17 cellular contexts compared by ENCODE assay signal in the genomic region with DNA sequence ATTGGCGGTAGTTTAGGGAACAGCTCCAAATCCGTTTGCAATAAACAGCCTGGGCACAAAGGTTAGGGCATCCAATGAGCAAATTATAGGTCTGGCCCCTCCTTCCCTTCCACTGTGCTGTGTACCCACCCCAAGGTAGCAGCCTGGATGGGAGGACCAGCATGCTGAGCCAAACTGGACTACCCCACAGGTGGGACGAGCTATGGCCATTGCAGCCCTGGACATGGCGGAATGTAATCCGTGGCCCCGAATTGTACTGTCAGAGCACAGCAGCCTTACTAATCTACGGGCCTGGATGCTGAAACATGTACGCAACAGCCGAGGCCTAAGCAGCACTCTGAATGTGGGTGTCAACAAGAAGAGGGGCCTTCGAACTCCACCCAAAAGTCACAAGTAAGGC. TPM values are rescaled to one million over a fixed set of nuclear protein-coding genes. Genes with fewer than 3 reads are reported as not detected.
DNase-seq lines count a peak whose midpoint lies in the region; ATAC-seq, FAIRE-seq and TF ChIP-seq lines count a peak whose summit lies in the region.
"Had no signal": no experiment of that assay in that cellular context is flagged by ENCODE, and none has a peak within 500 bp of the region (broad histone marks: within the 10 kb centered on the region; RNA-seq: fewer than 3 reads in every experiment).

No MANE protein-coding gene starts in this region.

- CTCF ChIA-PET in CD4-positive, alpha-beta memory T cell (lab: Charles Lee; ENCODE audit: partially characterized antibody): interaction anchor here (0.7 kb wide), 1 partner anchor 28 kb away, joined by 4 read pairs; no protein-coding TSS in a partner anchor
- CTCF ChIA-PET in GM12878 (lab: Yijun Ruan, JAX): interaction anchor here (1.0 kb wide), 1 partner anchor 10 kb away, joined by 3 read pairs; no protein-coding TSS in a partner anchor

- peaks cover 3% of the 10 kb centered on the region for H3K4me1 Mint-ChIP-seq in activated naive CD8-positive, alpha-beta T cell (ENCODE audit: low read depth)
- peaks cover 5% of the 10 kb centered on the region for H3K4me1 Mint-ChIP-seq in activated naive CD8-positive, alpha-beta T cell treated with anti-CD3 and anti-CD28 coated beads for 36 hours
- H3K4me1 Mint-ChIP-seq in CD4-positive, alpha-beta memory T cell: peaks cover 0 to 7% (median 4%) of the 10 kb centered on the region in 4 donors

- no peak overlapping the region for H3K18ac ChIP-seq in neuronal stem cell (ENCODE audit: low read length)

- no peak for ATAC-seq in GM12878
- no peak for ATAC-seq in HG03342 (IDR thresholded peaks at IDR 0.05; ENCODE audit: unreplicated experiment)
- ATAC-seq: HCT116 had no signal

- peaks cover 10% of the 10 kb centered on the region for H3K36me3 ChIP-seq in CD4-positive, alpha-beta memory T cell (ENCODE audit: insufficient read depth, low read length)
- H3K36me3 ChIP-seq in GM12878 (ENCODE audit: control insufficient read depth in 2 of 2, insufficient read depth in 2 of 2, low read length in 1 of 2): peaks cover 3 to 24% of the 10 kb centered on the region in 2 experiments
- peaks cover 53 to 91% of the 10 kb centered on the region in 2 donors for H3K36me3 ChIP-seq in neuronal stem cell (replicated peaks in 1 of 2; ENCODE audit: control insufficient read depth in 2 of 2, insufficient read depth in 2 of 2, low read length in 2 of 2)

- H3K4me1 ChIP-seq in CD4-positive, alpha-beta memory T cell (ENCODE audit: insufficient read depth, low read length): no peaks in the 10 kb centered on the region
- H3K4me1 ChIP-seq in GM12878 (ENCODE audit: control insufficient read depth, insufficient read depth, low read length): no peaks in the 10 kb centered on the region
- H3K4me1 ChIP-seq in neuronal stem cell (ENCODE audit: control insufficient read depth in 2 of 2, insufficient read depth in 1 of 2, low read depth in 1 of 2, low read length in 2 of 2): no peaks in the 10 kb centered on the region

- intact Hi-C loops in CD4-positive, alpha-beta memory T cell (cut with micrococcal nuclease): no loop called here
- intact Hi-C loops in GM12878 (cut with micrococcal nuclease; ENCODE audit: unreplicated experiment): no loop called here

- H3K27ac ChIP-seq in CD4-positive, alpha-beta memory T cell (ENCODE audit: low read depth, low read length): no peak overlapping the region
- H3K27ac ChIP-seq in GM12878 (ENCODE audit: control insufficient read depth, insufficient read depth) (no peak overlapping the region), neuronal stem cell (replicated peaks; ENCODE audit: low read length) (no peak overlapping the region)
- H3K27ac ChIP-seq: BLaER1 treated with 17β-estradiol and CSF1 and Interleukin-3, amounts not matched to agents 10 nM and 100 nM; GM23248 had no signal

- in situ Hi-C loops in GM12878 (cut with MboI): no loop called here

- no peaks in the 10 kb centered on the region for H3K79me2 ChIP-seq in GM12878 (ENCODE audit: control insufficient read depth, insufficient read depth, low read length)

- FAIRE-seq in GM12878 (lab: Jason Lieb, UNC): no peak
- FAIRE-seq: H54 had no signal

- H2AFZ ChIP-seq in GM12878 (ENCODE audit: control insufficient read depth, low read depth, low read length): no peak overlapping the region
- no peak overlapping the region for H2AFZ ChIP-seq in neuronal stem cell (ENCODE audit: low read length)
- H2AFZ ChIP-seq: GM23248 had no signal

- no peaks in the 10 kb centered on the region for H3K9me3 ChIP-seq in CD4-positive, alpha-beta memory T cell (ENCODE audit: control insufficient read depth in 1 of 2, low read length in 2 of 2)
- no peaks in the 10 kb centered on the region for H3K9me3 ChIP-seq in GM12878 (replicated peaks; ENCODE audit: control insufficient read depth, insufficient read depth, low read length)
- peaks cover 0 to 2% of the 10 kb centered on the region in 2 donors for H3K9me3 ChIP-seq in neuronal stem cell (replicated peaks in 1 of 2; ENCODE audit: control insufficient read depth in 2 of 2, insufficient read depth in 1 of 2, low read depth in 1 of 2, low read length in 2 of 2)
- H3K9me3 ChIP-seq: BLaER1 treated with 17β-estradiol and CSF1 and Interleukin-3, amounts not matched to agents 10 nM and 100 nM had no signal

- no peak for TF ChIP-seq CTCF in GM12878 (IDR thresholded peaks at IDR 0.05 in 2 of 3, conservative IDR thresholded peaks at IDR 0.05 in 1 of 3; ENCODE audit: control insufficient read depth in 2 of 3, extremely low read depth in 1 of 3, insufficient read depth in 1 of 3, low read depth in 3 of 3, low read length in 3 of 3)

- BruUV-seq in GM12878 (replicated peaks; lab: Mats Ljungman, UMichigan): no TSS peak

- H3K23ac ChIP-seq in neuronal stem cell (ENCODE audit: low read depth, low read length, poor library complexity): peak overlapping the region; percentile 50

- no peaks in the 10 kb centered on the region for H4K20me1 ChIP-seq in GM12878 (ENCODE audit: control insufficient read depth, insufficient read depth)

- TF ChIP-seq RAD21 in GM12878 (IDR thresholded peaks at IDR 0.05; ENCODE audit: insufficient read depth, low read depth, low read length): no peak

- no peak overlapping the region for H2AK5ac ChIP-seq in neuronal stem cell (ENCODE audit: low read depth, low read length)

- H3K14ac ChIP-seq in neuronal stem cell (ENCODE audit: low read length): no peak overlapping the region

- peaks cover 3% of the 10 kb centered on the region for H3K36me3 Mint-ChIP-seq in activated naive CD8-positive, alpha-beta T cell
- H3K36me3 Mint-ChIP-seq in activated naive CD8-positive, alpha-beta T cell treated with anti-CD3 and anti-CD28 coated beads for 36 hours: peaks cover 11% of the 10 kb centered on the region
- peaks cover 20 to 47% of the 10 kb centered on the region in 2 donors for H3K36me3 Mint-ChIP-seq in CD4-positive, alpha-beta memory T cell
- H3K36me3 Mint-ChIP-seq: IgD-negative memory B cell had no signal

- POLR2A ChIA-PET in CD4-positive, alpha-beta memory T cell (lab: Charles Lee; ENCODE audit: partially characterized antibody): interaction anchor here (0.9 to 13.9 kb wide), 3 partner anchors 8 to 17 kb away, joined by 3 to 402 read pairs (median 53); a partner anchor contains a TSS
- POLR2A ChIA-PET in GM12878 (lab: Charles Lee): interaction anchor here (0.7 to 0.9 kb wide), 2 partner anchors 10 to 309 kb away, joined by 3 to 4 read pairs; no protein-coding TSS in a partner anchor

- H3K27me3 ChIP-seq in CD4-positive, alpha-beta memory T cell (ENCODE audit: insufficient read depth, low read length): no peaks in the 10 kb centered on the region
- H3K27me3 ChIP-seq in GM12878 (replicated peaks in 1 of 2; ENCODE audit: control insufficient read depth in 2 of 2, insufficient read depth in 2 of 2, low read length in 1 of 2) (no peaks in the 10 kb centered on the region), neuronal stem cell (ENCODE audit: control insufficient read depth in 3 of 3, insufficient read depth in 3 of 3, low read depth in 1 of 3, low read length in 3 of 3) (no peaks in the 10 kb centered on the region)
- H3K27me3 ChIP-seq: BLaER1 treated with 17β-estradiol and CSF1 and Interleukin-3, amounts not matched to agents 10 nM and 100 nM had no signal

- TF ChIP-seq POLR2A in GM12878 (IDR thresholded peaks at IDR 0.05; ENCODE audit: low read depth, low read length): peak; percentile 62

- no peak overlapping the region for H2BK120ac ChIP-seq in neuronal stem cell (ENCODE audit: low read depth, low read length)

- no peak overlapping the region for H2BK5ac ChIP-seq in neuronal stem cell (ENCODE audit: low read length)

- peaks cover 2% of the 10 kb centered on the region for H3K79me1 ChIP-seq in neuronal stem cell (ENCODE audit: low read depth, low read length)

- no peak for DNase-seq in activated naive CD8-positive, alpha-beta T cell treated with anti-CD3 and anti-CD28 coated beads for 36 hours
- no peak for DNase-seq in CD4-positive, alpha-beta memory T cell
- DNase-seq in GM12878 (ENCODE audit: low read depth, low spot score) (no peak), neuronal stem cell (ENCODE audit: low spot score) (no peak), HPDE6-E6E7 (ENCODE audit: extremely low spot score) (no peak), superior temporal gyrus (ENCODE audit: extremely low spot score) (no peak)
- DNase-seq: ACHN; Calu3; CD4-positive, CD25-positive, alpha-beta regulatory T cell; DMS 273 treated with DMSO at 0.1 percent for 48 hours; GM23248 had no signal

- no peak overlapping the region for H4K91ac ChIP-seq in neuronal stem cell (ENCODE audit: low read depth, low read length, poor library complexity)

- SMC1A ChIA-PET in GM12878 (lab: Charles Lee; ENCODE audit: uncharacterized antibody, unreplicated experiment): interaction anchor here (0.6 to 1.0 kb wide), 3 partner anchors 16 to 1168 kb away, joined by 3 read pairs; no protein-coding TSS in a partner anchor

- H3K27ac Mint-ChIP-seq in activated naive CD8-positive, alpha-beta T cell: peak overlapping the region; percentile 10
- H3K27ac Mint-ChIP-seq in activated naive CD8-positive, alpha-beta T cell treated with anti-CD3 and anti-CD28 coated beads for 36 hours: no peak overlapping the region
- H3K27ac Mint-ChIP-seq in CD4-positive, alpha-beta memory T cell: peak overlapping the region in 4 of 7 donors; percentile 9 to 41 (median 27)

- H3K4ac ChIP-seq in neuronal stem cell (ENCODE audit: low read length): no peak overlapping the region

- H3K4me3 Mint-ChIP-seq in activated naive CD8-positive, alpha-beta T cell: no peak overlapping the region
- H3K4me3 Mint-ChIP-seq in activated naive CD8-positive, alpha-beta T cell treated with anti-CD3 and anti-CD28 coated beads for 36 hours: no peak overlapping the region
- no peak overlapping the region for H3K4me3 Mint-ChIP-seq in CD4-positive, alpha-beta memory T cell
- H3K4me3 Mint-ChIP-seq: CD4-positive, CD25-positive, alpha-beta regulatory T cell had no signal

- 87% methylated on average over 10 of the region's 10 CpGs for WGBS in GM12878 (ENCODE audit: insufficient coverage, insufficient replicate concordance, low lambda C conversion rate, missing lambda C conversion rate)
- no CpG with 5 or more reads among the region's 10 CpGs for WGBS in neuronal stem cell (ENCODE audit: extremely low coverage in 2 of 2, insufficient read length in 2 of 2, insufficient replicate concordance in 1 of 2), 2 donors

- peak overlapping the region; percentile 70 for H4K8ac ChIP-seq in neuronal stem cell (ENCODE audit: low read depth, low read length)

- H3K9me3 Mint-ChIP-seq in activated naive CD8-positive, alpha-beta T cell (ENCODE audit: low read depth): no peaks in the 10 kb centered on the region
- no peaks in the 10 kb centered on the region for H3K9me3 Mint-ChIP-seq in activated naive CD8-positive, alpha-beta T cell treated with anti-CD3 and anti-CD28 coated beads for 36 hours
- H3K9me3 Mint-ChIP-seq in CD4-positive, alpha-beta memory T cell: no peaks in the 10 kb centered on the region
- H3K9me3 Mint-ChIP-seq: CD4-positive, CD25-positive, alpha-beta regulatory T cell; IgD-negative memory B cell had no signal

- TF ChIP-seq EP300 in GM12878 (IDR thresholded peaks at IDR 0.05; ENCODE audit: borderline replicate concordance in 1 of 2, control insufficient read depth in 1 of 2, low read depth in 2 of 2, low read length in 2 of 2): no peak

- H2BK12ac ChIP-seq in neuronal stem cell (ENCODE audit: low read length): no peak overlapping the region

- RAD21 ChIA-PET in GM12878 (lab: Charles Lee; ENCODE audit: unreplicated experiment): interaction anchor here (1.1 kb wide), 1 partner anchor 8 kb away, joined by 3 read pairs; no protein-coding TSS in a partner anchor

- H3K9ac ChIP-seq in GM12878 (ENCODE audit: control insufficient read depth, insufficient read depth, low read length) (no peak overlapping the region), neuronal stem cell (ENCODE audit: low read depth, low read length, poor library complexity) (peak overlapping the region; percentile 64)
- H3K9ac ChIP-seq: BLaER1 treated with 17β-estradiol and CSF1 and Interleukin-3, amounts not matched to agents 10 nM and 100 nM; GM23248 had no signal

- H3K27me3 Mint-ChIP-seq in activated naive CD8-positive, alpha-beta T cell: no peaks in the 10 kb centered on the region
- no peaks in the 10 kb centered on the region for H3K27me3 Mint-ChIP-seq in activated naive CD8-positive, alpha-beta T cell treated with anti-CD3 and anti-CD28 coated beads for 36 hours
- H3K27me3 Mint-ChIP-seq in CD4-positive, alpha-beta memory T cell: no peaks in the 10 kb centered on the region
- H3K27me3 Mint-ChIP-seq: CD4-positive, CD25-positive, alpha-beta regulatory T cell; IgD-negative memory B cell had no signal

- no peak overlapping the region for H3K4me2 ChIP-seq in GM12878 (ENCODE audit: control insufficient read depth, insufficient read depth)
- no peak overlapping the region for H3K4me2 ChIP-seq in neuronal stem cell (ENCODE audit: insufficient read depth, low read length, poor library complexity, severe bottlenecking)
- H3K4me2 ChIP-seq: BLaER1 treated with 17β-estradiol and CSF1 and Interleukin-3, amounts not matched to agents 10 nM and 100 nM had no signal

- H2BK15ac ChIP-seq in neuronal stem cell (ENCODE audit: low read length): no peak overlapping the region

- no peak overlapping the region for H3K4me3 ChIP-seq in CD4-positive, alpha-beta memory T cell (ENCODE audit: low read length in 2 of 2)
- H3K4me3 ChIP-seq in GM12878 (no peak overlapping the region), neuronal stem cell (ENCODE audit: low read length in 2 of 2) (no peak overlapping the region)
- H3K4me3 ChIP-seq: BLaER1 treated with 17β-estradiol and CSF1 and Interleukin-3, amounts not matched to agents 10 nM and 100 nM; GM23248 had no signal

RNA-seq across cellular contexts. Expression of a gene that starts 6.7 kb away (rescaled TPM):
- 10 to 100 TPM; 14.8 to 15.2 TPM for total RNA-seq in activated naive CD8-positive, alpha-beta T cell treated with anti-CD3 and anti-CD28 coated beads for 36 hours
- 10 to 100 TPM; 12.2 to 14.9 TPM for total RNA-seq in CD4-positive, alpha-beta memory T cell
- polyA plus RNA-seq in CD4-positive, alpha-beta memory T cell: 1 to 10 TPM; 7.4 to 9.3 TPM
- 17.2 and 18.0 TPM in 2 replicates for total RNA-seq in GM12878 (2013; cell fraction: nucleolus; rRNA removed)
- total RNA-seq in GM12878 (2014; rRNA removed): 15.2 and 15.4 TPM in 2 replicates
- total RNA-seq in GM12878 (2014; rRNA removed; fragmentation: Illumina TruSeq; extraction: Trizol): 14.0 and 14.1 TPM in 2 replicates
- total RNA-seq in GM12878 (2021): 19.5 and 23.7 TPM in 2 replicates
- polyA plus RNA-seq in GM12878 (2011; ENCODE audit: low read depth): 9.1 TPM
- 24.9 and 28.5 TPM in 2 replicates for polyA plus RNA-seq in GM12878 (2011; rRNA removed)
- polyA plus RNA-seq in GM12878 (2011; cell fraction: cytosol; rRNA removed): 35.3 and 36.2 TPM in 2 replicates
- polyA plus RNA-seq in GM12878 (2011; cell fraction: nucleus; rRNA removed): 31.1 and 32.2 TPM in 2 replicates
- 14.8 and 15.1 TPM in 2 replicates for polyA plus RNA-seq in GM12878 (2012)
- polyA plus RNA-seq in GM12878 (2014; fragmentation: Illumina TruSeq; extraction: Trizol): 20.7 and 23.9 TPM in 2 replicates
- 1 to 10 TPM; 1.9 to 3.2 TPM for polyA plus RNA-seq in GM12878 (2014; fragmentation: Nextera tagmentation; extraction: Ambion mirVana)
- 13.9 and 18.5 TPM in 2 replicates for polyA plus RNA-seq in GM12878 (2014; rRNA removed)
- polyA plus RNA-seq in GM12878 (2016; fragmentation: Nextera tagmentation; extraction: Ambion mirVana): 10 to 100 TPM; 26.0 TPM
- polyA minus RNA-seq in GM12878 (2011; rRNA and poly(A)+ RNA removed): 24.9 and 43.0 TPM in 2 replicates
- polyA minus RNA-seq in GM12878 (2011; cell fraction: cytosol; rRNA and poly(A)+ RNA removed): 11.8 and 14.3 TPM in 2 replicates
- polyA minus RNA-seq in GM12878 (2011; cell fraction: nucleus; rRNA and poly(A)+ RNA removed): 15.0 and 17.7 TPM in 2 replicates
- polyA plus RNA-seq in neuronal stem cell (2013, experiment 1 of 2): 79.9 TPM
- polyA plus RNA-seq in neuronal stem cell (2013, experiment 2 of 2): 78.2 TPM

RNA-seq across cellular contexts. Expression of a gene that starts 13.2 kb away (rescaled TPM):
- 100 to 1,000 TPM; 282 to 290 TPM for total RNA-seq in activated naive CD8-positive, alpha-beta T cell treated with anti-CD3 and anti-CD28 coated beads for 36 hours
- total RNA-seq in CD4-positive, alpha-beta memory T cell: 100 to 1,000 TPM; 269 to 296 TPM
- 100 to 1,000 TPM; 877 to 958 TPM for polyA plus RNA-seq in CD4-positive, alpha-beta memory T cell
- total RNA-seq in GM12878 (2013; cell fraction: nucleolus; rRNA removed): 58.6 and 59.4 TPM in 2 replicates
- total RNA-seq in GM12878 (2014; rRNA removed) (340 and 392 TPM in 2 replicates), GM12878 (2014; rRNA removed; fragmentation: Illumina TruSeq; extraction: Trizol) (403 TPM in 2 replicates), GM12878 (2021) (270 and 278 TPM in 2 replicates)
- 326 TPM for polyA plus RNA-seq in GM12878 (2011; ENCODE audit: low read depth)
- polyA plus RNA-seq in GM12878 (2011; rRNA removed) (316 and 381 TPM in 2 replicates), GM12878 (2014; fragmentation: Illumina TruSeq; extraction: Trizol) (406 and 566 TPM in 2 replicates), GM12878 (2014; fragmentation: Nextera tagmentation; extraction: Ambion mirVana) (1,000 to 10,000 TPM; 1,505 to 1,543 TPM), GM12878 (2014; rRNA removed) (418 and 479 TPM in 2 replicates), GM12878 (2016; fragmentation: Nextera tagmentation; extraction: Ambion mirVana) (100 to 1,000 TPM; 786 to 858 TPM)
- 604 and 833 TPM in 2 replicates for polyA plus RNA-seq in GM12878 (2011; cell fraction: cytosol; rRNA removed)
- polyA plus RNA-seq in GM12878 (2011; cell fraction: nucleus; rRNA removed): 244 and 362 TPM in 2 replicates
- 531 and 635 TPM in 2 replicates for polyA plus RNA-seq in GM12878 (2012)
- 311 and 352 TPM in 2 replicates for polyA minus RNA-seq in GM12878 (2011; rRNA and poly(A)+ RNA removed)
- 287 and 325 TPM in 2 replicates for polyA minus RNA-seq in GM12878 (2011; cell fraction: cytosol; rRNA and poly(A)+ RNA removed)
- polyA minus RNA-seq in GM12878 (2011; cell fraction: nucleus; rRNA and poly(A)+ RNA removed): 66.0 and 76.3 TPM in 2 replicates
- polyA plus RNA-seq in neuronal stem cell (2013, experiment 1 of 2): 668 TPM
- 664 TPM for polyA plus RNA-seq in neuronal stem cell (2013, experiment 2 of 2)

RNA-seq across cellular contexts. Expression of a gene that starts 20.2 kb away (rescaled TPM):
- under 1 TPM; 0.62 to 0.76 TPM for total RNA-seq in activated naive CD8-positive, alpha-beta T cell treated with anti-CD3 and anti-CD28 coated beads for 36 hours
- total RNA-seq in CD4-positive, alpha-beta memory T cell: under 1 TPM; 0.33 to 0.81 TPM
- under 1 TPM; 0.35 to 0.67 TPM for polyA plus RNA-seq in CD4-positive, alpha-beta memory T cell
- 0.81 and 0.83 TPM in 2 replicates for total RNA-seq in GM12878 (2013; cell fraction: nucleolus; rRNA removed)
- total RNA-seq in GM12878 (2014; rRNA removed) (1.7 and 2.3 TPM in 2 replicates), GM12878 (2014; rRNA removed; fragmentation: Illumina TruSeq; extraction: Trizol) (0.18 TPM in 2 replicates), GM12878 (2021) (1.6 and 1.7 TPM in 2 replicates)
- 0.24 TPM for polyA plus RNA-seq in GM12878 (2011; ENCODE audit: low read depth)
- polyA plus RNA-seq in GM12878 (2011; rRNA removed) (0.26 and 0.38 TPM in 2 replicates), GM12878 (2014; fragmentation: Illumina TruSeq; extraction: Trizol) (0.01 TPM in 1 of 2 replicates, not detected in the other), GM12878 (2014; fragmentation: Nextera tagmentation; extraction: Ambion mirVana) (not detected), GM12878 (2014; rRNA removed) (1.2 TPM in 2 replicates), GM12878 (2016; fragmentation: Nextera tagmentation; extraction: Ambion mirVana) (1 to 10 TPM; 1.1 to 1.8 TPM)
- polyA plus RNA-seq in GM12878 (2011; cell fraction: cytosol; rRNA removed): 0.58 and 1.7 TPM in 2 replicates
- 2.9 and 4.4 TPM in 2 replicates for polyA plus RNA-seq in GM12878 (2011; cell fraction: nucleus; rRNA removed)
- 0.41 and 0.98 TPM in 2 replicates for polyA plus RNA-seq in GM12878 (2012)
- polyA minus RNA-seq in GM12878 (2011; rRNA and poly(A)+ RNA removed): 0.22 and 0.98 TPM in 2 replicates
- polyA minus RNA-seq in GM12878 (2011; cell fraction: cytosol; rRNA and poly(A)+ RNA removed): 0.62 and 0.67 TPM in 2 replicates
- polyA minus RNA-seq in GM12878 (2011; cell fraction: nucleus; rRNA and poly(A)+ RNA removed): 1.9 and 2.1 TPM in 2 replicates
- polyA plus RNA-seq in neuronal stem cell (2013, experiment 1 of 2): 3.0 TPM
- polyA plus RNA-seq in neuronal stem cell (2013, experiment 2 of 2): 2.9 TPM

RNA-seq across cellular contexts. Expression of a gene that starts 25.4 kb away (rescaled TPM):
- 10 to 100 TPM; 50.6 to 54.3 TPM for total RNA-seq in activated naive CD8-positive, alpha-beta T cell treated with anti-CD3 and anti-CD28 coated beads for 36 hours
- total RNA-seq in CD4-positive, alpha-beta memory T cell: 10 to 100 TPM; 97.3 to 99.8 TPM
- polyA plus RNA-seq in CD4-positive, alpha-beta memory T cell: 10 to 100 TPM; 25.6 to 34.5 TPM
- 151 and 159 TPM in 2 replicates for total RNA-seq in GM12878 (2013; cell fraction: nucleolus; rRNA removed)
- 21.9 and 25.8 TPM in 2 replicates for total RNA-seq in GM12878 (2014; rRNA removed)
- 26.3 and 28.9 TPM in 2 replicates for total RNA-seq in GM12878 (2014; rRNA removed; fragmentation: Illumina TruSeq; extraction: Trizol)
- total RNA-seq in GM12878 (2021): 75.4 and 79.2 TPM in 2 replicates
- polyA plus RNA-seq in GM12878 (2011; ENCODE audit: low read depth): 51.4 TPM
- polyA plus RNA-seq in GM12878 (2011; rRNA removed): 21.8 and 43.2 TPM in 2 replicates
- polyA plus RNA-seq in GM12878 (2011; cell fraction: cytosol; rRNA removed): 78.8 and 90.1 TPM in 2 replicates
- 213 and 313 TPM in 2 replicates for polyA plus RNA-seq in GM12878 (2011; cell fraction: nucleus; rRNA removed)
- 66.8 and 72.8 TPM in 2 replicates for polyA plus RNA-seq in GM12878 (2012)
- 60.1 and 64.3 TPM in 2 replicates for polyA plus RNA-seq in GM12878 (2014; fragmentation: Illumina TruSeq; extraction: Trizol)
- polyA plus RNA-seq in GM12878 (2014; fragmentation: Nextera tagmentation; extraction: Ambion mirVana): 10 to 100 TPM; 10.4 to 17.6 TPM
- 46.8 and 56.2 TPM in 2 replicates for polyA plus RNA-seq in GM12878 (2014; rRNA removed)
- polyA plus RNA-seq in GM12878 (2016; fragmentation: Nextera tagmentation; extraction: Ambion mirVana): 10 to 100 TPM; 52.5 to 56.0 TPM
- 83.3 and 151 TPM in 2 replicates for polyA minus RNA-seq in GM12878 (2011; rRNA and poly(A)+ RNA removed)
- polyA minus RNA-seq in GM12878 (2011; cell fraction: cytosol; rRNA and poly(A)+ RNA removed): 40.1 and 40.5 TPM in 2 replicates
- polyA minus RNA-seq in GM12878 (2011; cell fraction: nucleus; rRNA and poly(A)+ RNA removed): 99.1 and 142 TPM in 2 replicates
- polyA plus RNA-seq in neuronal stem cell (2013, experiment 1 of 2): 21.6 TPM
- 22.1 TPM for polyA plus RNA-seq in neuronal stem cell (2013, experiment 2 of 2)

RNA-seq across cellular contexts. Expression of a gene that starts 28.4 kb away (rescaled TPM):
- 10 to 100 TPM; 12.6 to 12.8 TPM for total RNA-seq in activated naive CD8-positive, alpha-beta T cell treated with anti-CD3 and anti-CD28 coated beads for 36 hours
- total RNA-seq in CD4-positive, alpha-beta memory T cell: 1 to 10 TPM; 6.0 to 8.6 TPM
- polyA plus RNA-seq in CD4-positive, alpha-beta memory T cell: 1 to 10 TPM; 6.3 to 8.2 TPM
- 1.3 and 2.1 TPM in 2 replicates for total RNA-seq in GM12878 (2013; cell fraction: nucleolus; rRNA removed)
- total RNA-seq in GM12878 (2014; rRNA removed) (4.8 and 5.4 TPM in 2 replicates), GM12878 (2014; rRNA removed; fragmentation: Illumina TruSeq; extraction: Trizol) (2.6 and 2.7 TPM in 2 replicates), GM12878 (2021) (7.7 and 7.8 TPM in 2 replicates)
- 0.91 TPM for polyA plus RNA-seq in GM12878 (2011; ENCODE audit: low read depth)
- polyA plus RNA-seq in GM12878 (2011; rRNA removed) (2.2 and 2.6 TPM in 2 replicates), GM12878 (2014; fragmentation: Illumina TruSeq; extraction: Trizol) (1.5 and 3.6 TPM in 2 replicates), GM12878 (2014; fragmentation: Nextera tagmentation; extraction: Ambion mirVana) (1 to 10 TPM in 1 of 2 experiments, under 1 TPM in 1; 0.31 to 1.6 TPM), GM12878 (2014; rRNA removed) (4.2 and 4.7 TPM in 2 replicates), GM12878 (2016; fragmentation: Nextera tagmentation; extraction: Ambion mirVana) (10 to 100 TPM; 11.2 to 11.8 TPM)
- polyA plus RNA-seq in GM12878 (2011; cell fraction: cytosol; rRNA removed): 4.4 and 5.2 TPM in 2 replicates
- polyA plus RNA-seq in GM12878 (2011; cell fraction: nucleus; rRNA removed): 8.7 and 9.6 TPM in 2 replicates
- polyA plus RNA-seq in GM12878 (2012): 1.7 and 2.5 TPM in 2 replicates
- polyA minus RNA-seq in GM12878 (2011; rRNA and poly(A)+ RNA removed): 2.7 and 5.6 TPM in 2 replicates
- 0.94 and 1.8 TPM in 2 replicates for polyA minus RNA-seq in GM12878 (2011; cell fraction: cytosol; rRNA and poly(A)+ RNA removed)
- polyA minus RNA-seq in GM12878 (2011; cell fraction: nucleus; rRNA and poly(A)+ RNA removed): 2.9 and 5.7 TPM in 2 replicates
- 3.8 TPM for polyA plus RNA-seq in neuronal stem cell (2013, experiment 1 of 2)
- 3.7 TPM for polyA plus RNA-seq in neuronal stem cell (2013, experiment 2 of 2)
- total RNA-seq: GM23248 had no signal
